ENCODE assay signal across 1 cellular context in the genomic region with DNA sequence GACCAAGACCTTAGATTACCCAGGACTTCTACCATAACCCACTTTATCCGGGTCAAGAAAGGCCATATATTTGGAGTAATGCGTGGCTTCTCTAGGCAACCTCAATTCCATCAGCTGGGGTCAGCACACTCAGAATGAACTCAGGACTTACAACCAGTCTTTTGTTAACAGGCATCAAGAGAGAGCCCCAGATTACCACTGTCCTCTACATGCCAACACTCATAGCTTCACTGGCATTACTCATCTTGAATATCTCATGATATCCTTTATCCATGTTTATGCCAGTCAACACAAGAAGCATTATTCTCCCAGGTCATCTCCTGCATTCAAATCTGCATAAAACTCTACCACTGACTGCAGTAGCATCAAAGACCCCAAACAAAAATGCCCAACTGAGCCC.
TF ChIP-seq lines count a peak whose summit lies in the region.

No MANE protein-coding gene starts in this region.

TF ChIP-seq in K562, 482 proteins besides CTCF, POLR2A, EP300 and RAD21:
- TF ChIP-seq, protein P1, sequence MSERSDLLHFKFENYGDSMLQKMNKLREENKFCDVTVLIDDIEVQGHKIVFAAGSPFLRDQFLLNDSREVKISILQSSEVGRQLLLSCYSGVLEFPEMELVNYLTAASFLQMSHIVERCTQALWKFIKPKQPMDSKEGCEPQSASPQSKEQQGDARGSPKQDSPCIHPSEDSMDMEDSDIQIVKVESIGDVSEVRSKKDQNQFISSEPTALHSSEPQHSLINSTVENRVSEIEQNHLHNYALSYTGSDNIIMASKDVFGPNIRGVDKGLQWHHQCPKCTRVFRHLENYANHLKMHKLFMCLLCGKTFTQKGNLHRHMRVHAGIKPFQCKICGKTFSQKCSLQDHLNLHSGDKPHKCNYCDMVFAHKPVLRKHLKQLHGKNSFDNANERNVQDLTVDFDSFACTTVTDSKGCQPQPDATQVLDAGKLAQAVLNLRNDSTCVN (CRISPR knock-in tag; IDR thresholded peaks at IDR 0.05) = no peak
- TF ChIP-seq NRF1 (conservative IDR thresholded peaks at IDR 0.05 in 1 of 2, IDR thresholded peaks at IDR 0.05 in 1 of 2) (no peak), KLF1 (tag; IDR thresholded peaks at IDR 0.05) (no peak), ZBTB40 (IDR thresholded peaks at IDR 0.05) (no peak), ZBTB40 (CRISPR knock-in tag; IDR thresholded peaks at IDR 0.05) (no peak), PURB (CRISPR knock-in tag; IDR thresholded peaks at IDR 0.05; ENCODE audit: low read depth) (no peak), MYNN (IDR thresholded peaks at IDR 0.05) (no peak), MYNN (CRISPR knock-in tag; IDR thresholded peaks at IDR 0.05) (no peak), KHSRP (IDR thresholded peaks at IDR 0.05) (no peak), LCOR (CRISPR knock-in tag; IDR thresholded peaks at IDR 0.05) (no peak), XRCC4 (IDR thresholded peaks at IDR 0.05; ENCODE audit: extremely low read depth, insufficient read depth, insufficient read length) (no peak), RFX7 (CRISPR knock-in tag; IDR thresholded peaks at IDR 0.05) (no peak), NFIC (IDR thresholded peaks at IDR 0.05) (no peak), NFATC3 (IDR thresholded peaks at IDR 0.05) (no peak), HNRNPUL1 (IDR thresholded peaks at IDR 0.05; ENCODE audit: low read length) (no peak)
- TF ChIP-seq, protein P2, sequence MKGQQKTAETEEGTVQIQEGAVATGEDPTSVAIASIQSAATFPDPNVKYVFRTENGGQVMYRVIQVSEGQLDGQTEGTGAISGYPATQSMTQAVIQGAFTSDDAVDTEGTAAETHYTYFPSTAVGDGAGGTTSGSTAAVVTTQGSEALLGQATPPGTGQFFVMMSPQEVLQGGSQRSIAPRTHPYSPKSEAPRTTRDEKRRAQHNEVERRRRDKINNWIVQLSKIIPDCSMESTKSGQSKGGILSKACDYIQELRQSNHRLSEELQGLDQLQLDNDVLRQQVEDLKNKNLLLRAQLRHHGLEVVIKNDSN (CRISPR knock-in tag; IDR thresholded peaks at IDR 0.05) = no peak
